29 cellular contexts compared by ENCODE assay signal in the genomic region with DNA sequence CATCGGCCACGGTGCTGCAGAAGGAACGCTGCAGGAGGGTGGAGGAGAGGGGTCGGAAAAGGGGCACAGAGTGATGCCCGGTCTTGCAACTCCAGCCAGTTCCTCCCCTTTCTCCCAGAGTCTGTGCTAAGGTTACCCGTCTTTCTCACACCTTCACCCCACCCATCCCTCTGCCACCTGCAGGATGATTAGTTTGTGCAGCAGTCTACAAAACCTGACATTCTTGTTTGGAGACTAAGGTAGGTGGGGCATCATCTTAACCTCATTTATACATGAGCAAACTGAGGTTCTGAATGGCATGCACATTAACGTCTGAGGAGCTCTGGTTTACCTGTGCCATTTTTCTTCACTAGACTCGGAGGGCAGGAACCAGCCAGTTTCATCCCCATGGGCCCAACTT.
"Had no signal": no experiment of that assay in that cellular context is flagged by ENCODE, and none has a peak within 500 bp of the region (broad histone marks: within the 10 kb centered on the region; RNA-seq: fewer than 3 reads in every experiment).

No MANE protein-coding gene starts in this region.

- ATAC-seq: activated CD8-positive, alpha-beta T cell treated with anti-CD3 and anti-CD28 coated beads for 36 hours; activated naive CD8-positive, alpha-beta T cell treated with anti-CD3 and anti-CD28 coated beads, Interleukin-2, amount 50 U/mL, for 24 hours; body of pancreas; gastroesophageal sphincter; heart right ventricle had no signal

- H3K27me3 ChIP-seq: adrenal gland, body of pancreas, cardiac muscle cell, colonic mucosa had no signal

- DNase-seq: activated CD4-positive, alpha-beta T cell treated with anti-CD3 and anti-CD28 coated beads for 1 hour; activated CD4-positive, alpha-beta T cell treated with anti-CD3 and anti-CD28 coated beads for 4 hours; activated CD4-positive, alpha-beta T cell treated with anti-CD3 and anti-CD28 coated beads, Interleukin-2, amount 10 ng/mL, durations not matched to agents 7 days and 5 days; activated CD4-positive, alpha-beta T cell treated with anti-CD3 and anti-CD28 coated beads, Interleukin-2, amount 50 U/mL, for 48 hours; activated CD4-positive, CD25-positive, alpha-beta regulatory T cell; activated CD8-positive, alpha-beta memory T cell treated with anti-CD3 and anti-CD28 coated beads for 24 hours; activated CD8-positive, alpha-beta T cell treated with anti-CD3 and anti-CD28 coated beads for 36 hours; activated effector memory CD4-positive, alpha-beta T cell treated with anti-CD3 and anti-CD28 coated beads, Interleukin-2, amount 50 U/mL, for 16 hours; activated naive CD4-positive, alpha-beta T cell treated with anti-CD3 and anti-CD28 coated beads for 36 hours; activated naive CD8-positive, alpha-beta T cell treated with anti-CD3 and anti-CD28 coated beads for 36 hours; activated naive CD8-positive, alpha-beta T cell treated with anti-CD3 and anti-CD28 coated beads, Interleukin-2, amount 50 U/mL, for 24 hours; activated T-cell treated with anti-CD3 and anti-CD28 coated beads, Interleukin-2, amount 50 U/mL, for 1 hour; activated T-cell treated with anti-CD3 and anti-CD28 coated beads, Interleukin-2, amount 50 U/mL, for 48 hours; adrenal gland; amygdala; aorta; body of pancreas; central memory CD4-positive, alpha-beta T cell; cerebellar nuclear complex; colonic mucosa; effector CD8-positive, alpha-beta T cell; esophagus squamous epithelium; foreskin melanocyte; heart right ventricle; T-helper 2 cell had no signal

- H3K9me3 ChIP-seq: adrenal gland, body of pancreas, colonic mucosa, esophagus squamous epithelium, gastroesophageal sphincter, heart right ventricle had no signal

- H3K36me3 ChIP-seq: adrenal gland, cardiac muscle cell, colonic mucosa, esophagus squamous epithelium, gastroesophageal sphincter, heart right ventricle had no signal

- H3K4me3 ChIP-seq: adrenal gland, body of pancreas, cardiac muscle cell, colonic mucosa, esophagus squamous epithelium, gastroesophageal sphincter, heart right ventricle had no signal

- FAIRE-seq: endometrium, endothelial cell of umbilical vein had no signal

- H3K27ac ChIP-seq: adrenal gland, body of pancreas, cardiac muscle cell, colonic mucosa, esophagus squamous epithelium, gastroesophageal sphincter, heart right ventricle had no signal

- H3K4me1 ChIP-seq: adrenal gland, body of pancreas, colonic mucosa, gastroesophageal sphincter, heart right ventricle had no signal
